1 cellular context compared by ENCODE assay signal in genomic region chr5:127337876-127338275, GRCh38.
TF ChIP-seq lines count a peak whose summit lies in the region.

No MANE protein-coding gene starts in this region.

TF ChIP-seq in GM23338, 12 proteins besides CTCF, POLR2A, EP300 and RAD21 (continued from another document):
- TF ChIP-seq ETS1 (IDR thresholded peaks at IDR 0.05) (no peak), STAT1 (IDR thresholded peaks at IDR 0.05; ENCODE audit: unreplicated experiment) (no peak), CREB1 (CRISPR knock-in tag; IDR thresholded peaks at IDR 0.05; ENCODE audit: low read depth) (no peak), POLR2AphosphoS5 (IDR thresholded peaks at IDR 0.05; ENCODE audit: low read depth) (no peak), ZNF462 (CRISPR knock-in tag; IDR thresholded peaks at IDR 0.05) (no peak), JUNB (IDR thresholded peaks at IDR 0.05; ENCODE audit: unreplicated experiment) (no peak), NANOG (IDR thresholded peaks at IDR 0.05; ENCODE audit: borderline replicate concordance) (no peak), ZNF331 (CRISPR knock-in tag; IDR thresholded peaks at IDR 0.05; ENCODE audit: low read depth) (no peak), EZH2phosphoT487 (IDR thresholded peaks at IDR 0.05; ENCODE audit: unreplicated experiment) (no peak), EZH2 (IDR thresholded peaks at IDR 0.05; ENCODE audit: low read depth, unreplicated experiment) (no peak)
TF ChIP-seq in GM23338: peak in this region for 0.
